1 cellular context compared by ENCODE assay signal in genomic region chr17:48605991-48606891, GRCh38.
A peak's percentile ranks its signal among the peaks of the same experiment; 100 is the strongest.
TF ChIP-seq lines count a peak whose summit lies in the region.

No MANE protein-coding gene starts in this region.

TF ChIP-seq in HepG2, 621 proteins besides CTCF, POLR2A, EP300 and RAD21:
- TF ChIP-seq NFE2 (CRISPR knock-in tag; IDR thresholded peaks at IDR 0.05): no peak
- TF ChIP-seq EZH2 (conservative IDR thresholded peaks at IDR 0.05; ENCODE audit: low read depth, low read length): peak; percentile 21; the same call in 1 of the 2 replicates
- TF ChIP-seq E2F1 (CRISPR knock-in tag; IDR thresholded peaks at IDR 0.05): no peak
- peak; percentile 88 for TF ChIP-seq CBX2 (IDR thresholded peaks at IDR 0.05; ENCODE audit: low read depth, low read length)
- TF ChIP-seq CBX2 (CRISPR knock-in tag; IDR thresholded peaks at IDR 0.05; ENCODE audit: low read depth): no peak
TF ChIP-seq in HepG2: peak in this region for 2.
